9 cellular contexts compared by ENCODE assay signal in the genomic region with DNA sequence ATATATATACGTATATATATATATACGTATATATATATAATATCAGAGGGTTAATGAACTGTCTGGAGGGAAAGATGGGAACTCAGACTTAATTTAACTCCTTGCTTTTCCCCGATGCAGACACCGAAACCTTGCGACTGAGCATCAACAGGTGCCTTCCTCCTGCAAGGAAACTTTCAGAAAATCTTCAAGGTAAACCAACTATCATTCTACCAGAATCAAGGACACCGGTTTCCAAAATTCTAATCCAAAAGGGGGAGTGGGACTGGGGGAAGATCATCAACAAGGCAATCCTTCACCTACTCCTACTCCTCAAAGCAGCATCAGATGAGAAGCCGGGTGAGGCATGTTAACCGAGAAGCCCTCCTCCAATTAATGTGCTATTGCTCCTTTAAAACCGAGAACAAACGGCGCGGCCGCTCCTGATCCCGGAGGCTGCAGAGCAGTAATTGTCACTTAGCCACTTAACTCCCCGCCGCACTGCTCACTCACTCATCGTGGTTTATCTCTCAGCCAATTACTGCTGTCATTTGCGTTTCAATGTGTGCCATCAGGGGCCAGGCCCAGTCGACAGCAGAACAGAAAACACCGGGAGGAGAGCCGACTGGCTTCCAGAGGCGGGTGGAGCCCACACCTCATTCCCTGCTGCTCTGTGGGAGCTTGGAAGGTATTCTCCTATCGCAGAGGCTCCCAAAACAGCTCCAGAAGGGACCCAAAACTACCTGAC.
DNase-seq lines count a peak whose midpoint lies in the region; ATAC-seq and TF ChIP-seq lines count a peak whose summit lies in the region.
"Had no signal": no experiment of that assay in that cellular context is flagged by ENCODE, and none has a peak within 500 bp of the region (broad histone marks: within the 10 kb centered on the region; RNA-seq: fewer than 3 reads in every experiment).

No MANE protein-coding gene starts in this region.

- H3K27ac Mint-ChIP-seq in T-helper 2 cell treated with Interferon-gamma antibody and Interleukin-4, amounts not matched to agents 5 μg/mL and 100 μg/mL, for 36 hours, result no peak overlapping the region
- H3K27ac Mint-ChIP-seq in dendritic cell treated with granulocyte-macrophage colony-stimulating factor and Interleukin-4, amounts not matched to agents 40 ng/mL and 50 ng/mL, for 4 days, result peak overlapping the region; percentile 92

- H3K36me3 ChIP-seq in tibial artery, result no peaks in the 10 kb centered on the region

- H3K4me3 ChIP-seq in tibial artery, result peak overlapping the region; percentile 25 to 31

- H3K27me3 ChIP-seq in tibial artery, result no peaks in the 10 kb centered on the region

- DNase-seq in T-helper 2 cell treated with Interferon-gamma antibody and Interleukin-4, amounts not matched to agents 5 μg/mL and 100 μg/mL, for 36 hours (ENCODE audit: low spot score), result no peak
- DNase-seq in T-helper 2 cell (no peak), NCI-H526 treated with DMSO at 0.1 percent for 48 hours (lab: John Stamatoyannopoulos, UW) (peak; percentile 51), lung microvascular endothelial cell (ENCODE audit: low read depth in 2 of 2) (peak; percentile 45 to 78), tibial artery (peak in 1 of 2 donors; percentile 38)
- DNase-seq in stimulated activated naive CD4-positive, alpha-beta T cell (lab: John Stamatoyannopoulos, UW), result no peak

- peaks cover 2% of the 10 kb centered on the region for H3K27me3 Mint-ChIP-seq in T-helper 2 cell treated with Interferon-gamma antibody and Interleukin-4, amounts not matched to agents 5 μg/mL and 100 μg/mL, for 36 hours (ENCODE audit: low read depth)
- H3K27me3 Mint-ChIP-seq in dendritic cell treated with granulocyte-macrophage colony-stimulating factor and Interleukin-4, amounts not matched to agents 40 ng/mL and 50 ng/mL, for 4 days, result no peaks in the 10 kb centered on the region

- H3K36me3 Mint-ChIP-seq in T-helper 2 cell treated with Interferon-gamma antibody and Interleukin-4, amounts not matched to agents 5 μg/mL and 100 μg/mL, for 36 hours (ENCODE audit: low read depth), result no peaks in the 10 kb centered on the region
- no peaks in the 10 kb centered on the region for H3K36me3 Mint-ChIP-seq in dendritic cell treated with granulocyte-macrophage colony-stimulating factor and Interleukin-4, amounts not matched to agents 40 ng/mL and 50 ng/mL, for 4 days (ENCODE audit: low read depth)

- no peaks in the 10 kb centered on the region for H3K9me3 Mint-ChIP-seq in T-helper 2 cell treated with Interferon-gamma antibody and Interleukin-4, amounts not matched to agents 5 μg/mL and 100 μg/mL, for 36 hours
- no peaks in the 10 kb centered on the region for H3K9me3 Mint-ChIP-seq in dendritic cell treated with granulocyte-macrophage colony-stimulating factor and Interleukin-4, amounts not matched to agents 40 ng/mL and 50 ng/mL, for 4 days

- intact Hi-C loops in dendritic cell treated with granulocyte-macrophage colony-stimulating factor and Interleukin-4, amounts not matched to agents 40 ng/mL and 50 ng/mL, for 4 days (cut with micrococcal nuclease), result no loop called here
- intact Hi-C loops in tibial artery (cut with DNase I; ENCODE audit: low total_unique reads), result no loop called here

- H3K4me1 Mint-ChIP-seq in T-helper 2 cell treated with Interferon-gamma antibody and Interleukin-4, amounts not matched to agents 5 μg/mL and 100 μg/mL, for 36 hours (ENCODE audit: low read depth), result peaks cover 67% of the 10 kb centered on the region
- H3K4me1 Mint-ChIP-seq in dendritic cell treated with granulocyte-macrophage colony-stimulating factor and Interleukin-4, amounts not matched to agents 40 ng/mL and 50 ng/mL, for 4 days (ENCODE audit: low read depth), result peaks cover 77% of the 10 kb centered on the region

- peak overlapping the region; percentile 30 for H3K4me3 Mint-ChIP-seq in T-helper 2 cell treated with Interferon-gamma antibody and Interleukin-4, amounts not matched to agents 5 μg/mL and 100 μg/mL, for 36 hours
- peak overlapping the region; percentile 75 for H3K4me3 Mint-ChIP-seq in dendritic cell treated with granulocyte-macrophage colony-stimulating factor and Interleukin-4, amounts not matched to agents 40 ng/mL and 50 ng/mL, for 4 days

- no peak for TF ChIP-seq CTCF in tibial artery (IDR thresholded peaks at IDR 0.05)

- H3K27ac ChIP-seq in tibial artery, result peak overlapping the region; percentile 28 to 40
- H3K27ac ChIP-seq: C4-2B had no signal

- H3K9me3 ChIP-seq in tibial artery, result no peaks in the 10 kb centered on the region

- ATAC-seq in HG02798 (IDR thresholded peaks at IDR 0.05; ENCODE audit: poor library complexity, unreplicated experiment), result no peak

- peaks cover 0 to 55% (median 41%) of the 10 kb centered on the region in 4 donors for H3K4me1 ChIP-seq in tibial artery

Comparison
In these comparisons a context has a peak if more than half of its experiments do, and no peak if none do; other contexts are left out.
1. DNase-seq: peak in NCI-H526 treated with DMSO at 0.1 percent for 48 hours (single experiment) and lung microvascular endothelial cell (2 of 2); none in T-helper 2 cell treated with Interferon-gamma antibody and Interleukin-4, amounts not matched to agents 5 μg/mL and 100 μg/mL, for 36 hours (single experiment), T-helper 2 cell (0 of 5) and stimulated activated naive CD4-positive, alpha-beta T cell (0 of 6).